In the genomic region with DNA sequence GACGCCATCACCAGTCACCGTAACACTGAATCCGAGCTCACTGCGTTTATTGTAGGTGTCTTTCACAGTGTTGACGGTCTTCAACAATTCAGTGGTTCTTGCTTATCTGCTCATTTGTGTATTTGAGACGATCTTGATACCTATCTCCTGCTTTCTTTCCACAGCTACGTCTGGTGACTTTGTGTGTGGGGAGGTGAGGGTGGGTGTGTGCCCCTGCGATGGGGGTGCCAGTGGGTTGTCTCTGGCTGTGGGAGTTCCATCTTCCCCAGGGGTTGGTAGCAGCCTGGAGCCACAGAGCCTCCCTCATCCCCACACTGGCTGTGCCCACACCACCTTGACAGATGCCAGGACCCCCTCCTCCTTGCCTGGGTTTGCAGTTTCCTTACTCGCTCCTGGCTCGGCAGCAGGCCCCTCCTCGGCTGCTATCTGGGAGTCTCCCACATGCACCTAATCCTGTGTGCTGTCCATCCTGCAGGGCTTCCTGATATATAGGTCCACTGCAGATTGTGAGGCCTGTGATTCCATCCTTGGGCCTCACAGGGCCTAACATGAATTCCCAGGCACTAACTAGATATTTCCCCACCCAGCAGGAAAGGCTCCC, we compare ENCODE assay signal across 21 cellular contexts. TPM values are rescaled to one million over a fixed set of nuclear protein-coding genes. Genes with fewer than 3 reads are reported as not detected.
DNase-seq lines count a peak whose midpoint lies in the region; ATAC-seq, FAIRE-seq and TF ChIP-seq lines count a peak whose summit lies in the region.
"Had no signal": no experiment of that assay in that cellular context is flagged by ENCODE, and none has a peak within 500 bp of the region (broad histone marks: within the 10 kb centered on the region; RNA-seq: fewer than 3 reads in every experiment).

No MANE protein-coding gene starts in this region.

- H3K4me1 ChIP-seq in HEK293 (ENCODE audit: control insufficient read depth, insufficient read depth, low read length), result no peaks in the 10 kb centered on the region
- peaks cover 6% of the 10 kb centered on the region for H3K4me1 ChIP-seq in endodermal cell (ENCODE audit: control insufficient read depth, insufficient read depth, low read length)

- no peaks in the 10 kb centered on the region for H3K27me3 Mint-ChIP-seq in endodermal cell (ENCODE audit: insufficient read depth)
- no peaks in the 10 kb centered on the region for H3K27me3 Mint-ChIP-seq in stimulated activated naive CD8-positive, alpha-beta T cell treated with anti-CD3 and anti-CD28 coated beads, Interleukin-15, amount 100 ng/mL, for 72 hours
- H3K27me3 Mint-ChIP-seq: CD4-positive, alpha-beta T cell had no signal

- no peak overlapping the region for H3K27ac ChIP-seq in HEK293 (ENCODE audit: extremely low read depth, low read depth, low read length)
- H3K27ac ChIP-seq in endodermal cell (ENCODE audit: low read depth, low read length), result no peak overlapping the region
- H3K27ac ChIP-seq: GM23248, HL-60 had no signal

- H3K27me3 ChIP-seq in endodermal cell (ENCODE audit: control insufficient read depth, insufficient read depth, low read length, poor library complexity, severe bottlenecking), result no peaks in the 10 kb centered on the region

- H3K36me3 ChIP-seq in HEK293 (ENCODE audit: control insufficient read depth in 2 of 2, insufficient read depth in 1 of 2, low read length in 2 of 2), result no peaks in the 10 kb centered on the region
- H3K36me3 ChIP-seq in endodermal cell (ENCODE audit: control insufficient read depth, insufficient read depth, low read length), result no peaks in the 10 kb centered on the region

- H3K4me3 ChIP-seq in HEK293 (ENCODE audit: low read depth, low read length) (no peak overlapping the region), endodermal cell (ENCODE audit: low read length) (no peak overlapping the region)
- H3K4me3 ChIP-seq: GM23248 had no signal

- POLR2A ChIA-PET in HEK293 (lab: Yijun Ruan, JAX), result no interaction called here

- peak; percentile 32 for DNase-seq in activated CD8-positive, alpha-beta memory T cell treated with anti-CD3 and anti-CD28 coated beads, Interleukin-2, amount 50 U/mL, for 48 hours
- no peak for DNase-seq in activated CD8-positive, alpha-beta memory T cell treated with anti-CD3 and anti-CD28 coated beads, Interleukin-2, amount 50 U/mL, for 4 hours
- DNase-seq in endodermal cell (peak; percentile 48), H54 (ENCODE audit: insufficient read length, low spot score) (no peak), COLO829 (ENCODE audit: low spot score) (no peak)
- DNase-seq in stimulated activated naive CD8-positive, alpha-beta T cell treated with anti-CD3 and anti-CD28 coated beads, Interleukin-15, amount 100 ng/mL, for 72 hours, result no peak
- DNase-seq: 8988T; AML-193; C1 segment of cervical spinal cord; CD4-positive, alpha-beta T cell; DMS153; DMS79 treated with DMSO at 0.1 percent for 48 hours; EL; GM23248; H7 had no signal

- no peak overlapping the region for H3K9ac ChIP-seq in endodermal cell (ENCODE audit: extremely low read depth, low read length, poor library complexity, severe bottlenecking)
- H3K9ac ChIP-seq: GM23248 had no signal

- no peak for FAIRE-seq in H54 (lab: Jason Lieb, UNC)
- FAIRE-seq: D721Med, G401.6, GM12891 had no signal

- H3K9me3 Mint-ChIP-seq in endodermal cell, result no peaks in the 10 kb centered on the region
- peaks cover 0 to 6% of the 10 kb centered on the region in 2 donors for H3K9me3 Mint-ChIP-seq in stimulated activated naive CD8-positive, alpha-beta T cell treated with anti-CD3 and anti-CD28 coated beads, Interleukin-15, amount 100 ng/mL, for 72 hours
- H3K9me3 Mint-ChIP-seq: CD4-positive, alpha-beta T cell had no signal

- no peak overlapping the region for H3K4me3 Mint-ChIP-seq in endodermal cell
- no peak overlapping the region for H3K4me3 Mint-ChIP-seq in stimulated activated naive CD8-positive, alpha-beta T cell treated with anti-CD3 and anti-CD28 coated beads, Interleukin-15, amount 100 ng/mL, for 72 hours
- H3K4me3 Mint-ChIP-seq: CD4-positive, alpha-beta T cell had no signal

- H3K36me3 Mint-ChIP-seq in endodermal cell (ENCODE audit: low read depth), result no peaks in the 10 kb centered on the region

- TF ChIP-seq POLR2A in H54 (IDR thresholded peaks at IDR 0.05; ENCODE audit: low read depth, low read length), result no peak

- WGBS in endodermal cell (ENCODE audit: insufficient coverage in 1 of 2, insufficient read length in 1 of 2), 2 experiments, result 67 to 81% methylated on average over 8 to 11 of the region's 11 CpGs

- H3K27ac Mint-ChIP-seq in endodermal cell, result peak overlapping the region; percentile 44
- no peak overlapping the region for H3K27ac Mint-ChIP-seq in stimulated activated naive CD8-positive, alpha-beta T cell treated with anti-CD3 and anti-CD28 coated beads, Interleukin-15, amount 100 ng/mL, for 72 hours
- H3K27ac Mint-ChIP-seq: CD4-positive, alpha-beta T cell had no signal

- CTCF ChIA-PET in HEK293 (lab: Yijun Ruan, JAX), result interaction anchor here (1.5 to 1.8 kb wide), 2 partner anchors 10 to 212 kb away, joined by 6 to 14 read pairs; no protein-coding TSS in a partner anchor

- TF ChIP-seq CTCF in HEK293 (tag by site-specific recombination; IDR thresholded peaks at IDR 0.05) (no peak), endodermal cell (conservative IDR thresholded peaks at IDR 0.05) (no peak)

- H3K9me3 ChIP-seq in HEK293 (ENCODE audit: control insufficient read depth, insufficient read depth, low read depth, low read length) (no peaks in the 10 kb centered on the region), endodermal cell (ENCODE audit: control insufficient read depth, low read length) (no peaks in the 10 kb centered on the region)

- ATAC-seq in stimulated activated naive CD8-positive, alpha-beta T cell treated with anti-CD3 and anti-CD28 coated beads, Interleukin-15, amount 100 ng/mL, for 72 hours, result peak; percentile 23
- no peak for ATAC-seq in HG03342 (IDR thresholded peaks at IDR 0.05; ENCODE audit: unreplicated experiment)

- peaks cover 19% of the 10 kb centered on the region for H3K4me1 Mint-ChIP-seq in endodermal cell
- peaks cover 23% of the 10 kb centered on the region for H3K4me1 Mint-ChIP-seq in stimulated activated naive CD8-positive, alpha-beta T cell treated with anti-CD3 and anti-CD28 coated beads, Interleukin-15, amount 100 ng/mL, for 72 hours

TF ChIP-seq in HEK293, 187 proteins besides CTCF, POLR2A, EP300 and RAD21:
- TF ChIP-seq ZFHX2 (tag by site-specific recombination; conservative IDR thresholded peaks at IDR 0.05), result peak; percentile 55
- TF ChIP-seq ZNF155 (tag by site-specific recombination; IDR thresholded peaks at IDR 0.05), result no peak
- peak; percentile 75 for TF ChIP-seq EGR2 (tag by site-specific recombination; IDR thresholded peaks at IDR 0.05; ENCODE audit: low read depth)
TF ChIP-seq in HEK293: peak in this region for 2.

RNA-seq across cellular contexts. Expression of gene PARP1, which starts 6.3 kb away (rescaled TPM):
- total RNA-seq in endodermal cell, result 100 to 1,000 TPM; 170 to 173 TPM
- 196 TPM for polyA plus RNA-seq in endodermal cell (2013, experiment 1 of 2)
- polyA plus RNA-seq in endodermal cell (2013, experiment 2 of 2), result 182 TPM

Comparison
In these comparisons a context has a peak if more than half of its experiments do, and no peak if none do; other contexts are left out.
1. DNase-seq: peak in activated CD8-positive, alpha-beta memory T cell treated with anti-CD3 and anti-CD28 coated beads, Interleukin-2, amount 50 U/mL, for 48 hours (single experiment) and endodermal cell (single experiment); none in activated CD8-positive, alpha-beta memory T cell treated with anti-CD3 and anti-CD28 coated beads, Interleukin-2, amount 50 U/mL, for 4 hours (single experiment), stimulated activated naive CD8-positive, alpha-beta T cell treated with anti-CD3 and anti-CD28 coated beads, Interleukin-15, amount 100 ng/mL, for 72 hours (0 of 2), H54 (single experiment) and COLO829 (single experiment).